ENCODE assay signal across 8 cellular contexts in the genomic region with DNA sequence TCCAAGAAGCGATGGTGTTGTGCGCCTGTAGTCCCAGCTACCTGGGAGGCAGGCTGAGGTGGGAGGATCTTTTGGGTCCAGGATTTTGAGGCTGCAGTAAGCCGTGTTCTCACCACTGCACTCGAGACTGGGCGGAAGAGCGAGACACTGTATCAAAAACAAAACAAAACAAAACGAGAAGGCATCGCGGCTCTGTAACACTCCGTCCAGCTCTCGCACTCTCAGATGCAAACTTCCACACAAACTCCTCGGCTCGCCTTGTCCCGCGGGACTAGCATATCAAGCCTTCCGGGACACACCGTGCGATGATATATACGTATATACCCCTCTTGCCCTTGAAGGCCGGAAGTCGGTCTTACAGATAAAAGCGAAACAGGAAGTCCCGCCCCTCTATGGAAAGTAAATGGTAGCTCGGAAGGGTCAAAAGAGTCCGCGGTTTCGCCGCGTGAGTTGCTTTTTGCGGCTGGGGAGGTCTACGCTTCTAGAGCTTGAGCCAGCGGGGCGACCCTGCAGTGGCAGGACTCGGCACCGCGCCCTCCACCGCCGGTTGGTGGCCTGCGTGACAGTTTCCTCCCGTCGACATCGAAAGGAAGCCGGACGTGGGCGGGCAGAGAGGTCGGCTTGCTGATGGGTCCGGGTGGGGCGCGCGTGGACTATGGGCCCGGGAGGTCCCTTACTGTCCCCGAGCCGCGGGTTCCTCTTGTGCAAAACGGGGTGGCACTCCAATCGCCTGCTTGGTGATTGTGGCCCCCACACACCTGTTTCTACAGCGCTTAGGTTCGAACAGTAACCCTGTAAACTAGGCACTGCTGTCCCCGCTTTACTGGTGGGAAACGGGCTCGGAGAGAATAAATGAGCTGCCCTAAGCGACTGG. TPM values are rescaled to one million over a fixed set of nuclear protein-coding genes. Genes with fewer than 3 reads are reported as not detected.
DNase-seq lines count a peak whose midpoint lies in the region; ATAC-seq and TF ChIP-seq lines count a peak whose summit lies in the region.

A gene with protein sequence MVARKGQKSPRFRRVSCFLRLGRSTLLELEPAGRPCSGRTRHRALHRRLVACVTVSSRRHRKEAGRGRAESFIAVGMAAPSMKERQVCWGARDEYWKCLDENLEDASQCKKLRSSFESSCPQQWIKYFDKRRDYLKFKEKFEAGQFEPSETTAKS (plus strand): TSS at position 393 of the 874 bp plus-strand sequence. CDS start 11 bp downstream, at position 404.

- H3K4me3 ChIP-seq in duodenal mucosa (ENCODE audit: low read depth in 1 of 2, low read length in 2 of 2) (peak within 1 kb of the TSS; percentile 94 to 99), right lobe of liver (peak within 1 kb of the TSS; percentile 66 to 80 (median 78))

- POLR2A ChIA-PET in activated CD4-positive, alpha-beta memory T cell treated with anti-CD3 and anti-CD28 coated beads for 36 hours (lab: Charles Lee): interaction anchor here (0.6 to 2.3 kb wide), 13 partner anchors 9 to 1131 kb away, joined by 3 to 12 read pairs (median 4); partner anchors contain the start of gene B3GALNT2

- peaks cover 0 to 3% of the 10 kb centered on the region in 2 donors for H3K27me3 ChIP-seq in duodenal mucosa (ENCODE audit: control insufficient read depth in 1 of 2, insufficient read depth in 2 of 2, low read length in 2 of 2)
- no peaks in the 10 kb centered on the region for H3K27me3 ChIP-seq in right lobe of liver

- intact Hi-C loops in CD14-positive monocyte (cut with micrococcal nuclease) (loop anchor here (5.0 kb wide), 1 partner anchor 46 kb away; no protein-coding TSS in a partner anchor), right lobe of liver (cut with DNase I) (no loop called here)
- intact Hi-C loops in activated CD4-positive, alpha-beta memory T cell treated with anti-CD3 and anti-CD28 coated beads for 36 hours (cut with micrococcal nuclease): loop anchor here (1.0 to 2.0 kb wide), 7 partner anchors 16 to 956 kb away; partner anchors contain the start of genes ARID4B, GGPS1 and TARBP1

- peak within 1 kb of the TSS; percentile 94 to 97 for H3K9ac ChIP-seq in duodenal mucosa (ENCODE audit: low read depth in 1 of 2, low read length in 2 of 2)

- H3K27me3 Mint-ChIP-seq in CD14-positive monocyte (ENCODE audit: low read depth in 3 of 3): peaks cover 0 to 4% (median 0%) of the 10 kb centered on the region in 3 donors
- no peaks in the 10 kb centered on the region for H3K27me3 Mint-ChIP-seq in activated CD4-positive, alpha-beta memory T cell treated with anti-CD3 and anti-CD28 coated beads for 36 hours

- peak within 1 kb of the TSS; percentile 98 to 99 (median 99) for H3K27ac Mint-ChIP-seq in CD14-positive monocyte
- H3K27ac Mint-ChIP-seq in activated CD4-positive, alpha-beta memory T cell treated with anti-CD3 and anti-CD28 coated beads for 36 hours: peak within 1 kb of the TSS; percentile 100

- CTCF ChIA-PET in activated CD4-positive, alpha-beta memory T cell treated with anti-CD3 and anti-CD28 coated beads for 36 hours (lab: Charles Lee): interaction anchor here (1.0 to 3.2 kb wide), 6 partner anchors 25 to 106 kb away, joined by 3 to 13 read pairs (median 8); partner anchors contain the start of gene TARBP1

- H3K9me3 ChIP-seq in duodenal mucosa (ENCODE audit: control insufficient read depth in 1 of 2, low read length in 2 of 2) (no peaks in the 10 kb centered on the region), right lobe of liver (no peaks in the 10 kb centered on the region)

- H3K36me3 ChIP-seq in duodenal mucosa (ENCODE audit: control insufficient read depth in 1 of 2, insufficient read depth in 2 of 2, low read length in 2 of 2) (peaks cover 14 to 30% of the 10 kb centered on the region in 2 donors), right lobe of liver (peaks cover 0 to 17% (median 8%) of the 10 kb centered on the region in 4 donors)

- DNase-seq in CD14-positive monocyte (ENCODE audit: low spot score): peak; percentile 90
- DNase-seq in NCI-H82 treated with DMSO at 0.1 percent for 48 hours (lab: John Stamatoyannopoulos, UW; ENCODE audit: unreplicated experiment): peak; percentile 96
- DNase-seq in activated CD4-positive, alpha-beta memory T cell treated with anti-CD3 and anti-CD28 coated beads for 36 hours: peak; percentile 92
- DNase-seq in right lobe of liver: peak; percentile 89 to 92 (median 91)
- peak; percentile 86 to 90 for DNase-seq in stimulated activated CD4-positive, alpha-beta T cell treated with anti-CD3 and anti-CD28 coated beads, Interleukin-4, amount 100 ng/mL, for 4 hours

- under 1% methylated on average over 33 of the region's 62 CpGs for WGBS in right lobe of liver (ENCODE audit: insufficient coverage, low coverage, low lambda C conversion rate, missing lambda C conversion rate)

- H3K36me3 Mint-ChIP-seq in CD14-positive monocyte: peaks cover 30 to 32% of the 10 kb centered on the region in 2 donors
- peaks cover 37% of the 10 kb centered on the region for H3K36me3 Mint-ChIP-seq in activated CD4-positive, alpha-beta memory T cell treated with anti-CD3 and anti-CD28 coated beads for 36 hours

- peaks cover 9 to 16% of the 10 kb centered on the region in 2 donors for H3K4me1 ChIP-seq in duodenal mucosa (ENCODE audit: control insufficient read depth in 1 of 2, insufficient read depth in 2 of 2, low read length in 2 of 2)
- peaks cover 0 to 19% (median 5%) of the 10 kb centered on the region in 4 donors for H3K4me1 ChIP-seq in right lobe of liver

- peaks cover 29% of the 10 kb centered on the region for H3K4me1 Mint-ChIP-seq in CD14-positive monocyte
- H3K4me1 Mint-ChIP-seq in activated CD4-positive, alpha-beta memory T cell treated with anti-CD3 and anti-CD28 coated beads for 36 hours (ENCODE audit: low read depth): peaks cover 60% of the 10 kb centered on the region

- peak within 1 kb of the TSS; percentile 90 to 98 for H3K4me3 Mint-ChIP-seq in CD14-positive monocyte
- peak within 1 kb of the TSS; percentile 97 for H3K4me3 Mint-ChIP-seq in activated CD4-positive, alpha-beta memory T cell treated with anti-CD3 and anti-CD28 coated beads for 36 hours

- TF ChIP-seq CTCF in CD14-positive monocyte (IDR thresholded peaks at IDR 0.05) (no peak), right lobe of liver (IDR thresholded peaks at IDR 0.05) (no peak)

- H3K9me3 Mint-ChIP-seq in CD14-positive monocyte: peaks cover 0 to 2% (median 0%) of the 10 kb centered on the region in 7 donors
- H3K9me3 Mint-ChIP-seq in activated CD4-positive, alpha-beta memory T cell treated with anti-CD3 and anti-CD28 coated beads for 36 hours: no peaks in the 10 kb centered on the region

- peak; percentile 89 for TF ChIP-seq POLR2A in right lobe of liver (IDR thresholded peaks at IDR 0.05)

- peak within 1 kb of the TSS; percentile 96 for H3K27ac ChIP-seq in duodenal mucosa (ENCODE audit: low read depth, low read length)
- peak within 1 kb of the TSS; percentile 90 to 99 (median 97) for H3K27ac ChIP-seq in right lobe of liver

- ATAC-seq in GM19438 (IDR thresholded peaks at IDR 0.05; ENCODE audit: low read depth, unreplicated experiment) (peak; percentile 95), HG03575 (IDR thresholded peaks at IDR 0.05; ENCODE audit: extremely low read depth, insufficient number of reproducible peaks, low FRiP score, unreplicated experiment) (peak; percentile 85), right lobe of liver (peak; percentile 93)

RNA-seq across cellular contexts. Expression of the gene that starts here (rescaled TPM):
- polyA plus RNA-seq in CD14-positive monocyte: 10 to 100 TPM; 46.3 to 55.5 TPM
- 10 to 100 TPM; 57.7 to 58.5 TPM for total RNA-seq in activated CD4-positive, alpha-beta memory T cell treated with anti-CD3 and anti-CD28 coated beads for 36 hours
- 10 to 100 TPM; 12.8 to 29.3 (median 16.2) TPM for total RNA-seq in right lobe of liver

Comparison
In these comparisons a context has a peak if more than half of its experiments do, and no peak if none do; other contexts are left out.
1. Peak in every context shown above with its lines: DNase-seq, ATAC-seq, H3K4me3 ChIP-seq and H3K27ac ChIP-seq.
2. intact Hi-C loops: an anchor here in CD14-positive monocyte (5.0 kb wide) and activated CD4-positive, alpha-beta memory T cell treated with anti-CD3 and anti-CD28 coated beads for 36 hours (1.0 to 2.0 kb wide); none called in right lobe of liver.